Comparison of ENCODE assay signal across 28 cellular contexts in the genomic region with DNA sequence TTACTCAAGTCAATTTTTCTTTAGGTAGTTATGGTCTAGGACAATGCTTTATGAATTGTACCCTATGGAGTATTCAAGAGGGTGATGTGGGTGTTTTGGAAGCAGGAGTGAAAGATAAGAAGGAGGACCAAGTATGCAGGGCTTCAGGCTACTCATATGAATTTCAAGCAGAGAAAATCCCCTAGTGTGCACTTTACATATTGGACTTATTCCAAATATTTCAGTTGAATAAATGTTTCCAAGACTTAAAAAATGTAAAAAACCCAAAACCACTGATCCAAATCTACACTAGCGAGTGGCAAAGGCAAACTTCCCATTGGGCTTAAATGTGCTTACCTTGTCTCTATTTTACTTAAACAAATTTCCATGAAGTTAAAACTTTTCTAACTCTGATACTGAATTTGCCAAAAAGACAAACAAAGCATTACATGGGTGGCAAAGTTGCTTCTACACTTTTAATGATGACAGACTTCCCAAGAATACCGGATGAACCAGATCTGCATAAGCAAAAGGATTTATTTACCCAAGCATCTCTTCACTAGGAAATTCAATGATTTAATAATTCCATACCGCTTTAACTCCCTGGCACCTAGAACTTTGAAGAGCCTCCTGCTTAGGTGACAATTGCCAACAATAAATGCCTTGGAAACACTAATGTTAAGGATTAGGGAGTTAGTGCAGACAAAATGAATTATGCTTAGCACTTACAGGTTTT.
DNase-seq lines count a peak whose midpoint lies in the region; ATAC-seq, FAIRE-seq and TF ChIP-seq lines count a peak whose summit lies in the region.
"Had no signal": no experiment of that assay in that cellular context is flagged by ENCODE, and none has a peak within 500 bp of the region (broad histone marks: within the 10 kb centered on the region; RNA-seq: fewer than 3 reads in every experiment).

No MANE protein-coding gene starts in this region.

- no peaks in the 10 kb centered on the region for H3K27me3 Mint-ChIP-seq in GM23338 (ENCODE audit: insufficient read depth, low read depth, poor library complexity)
- H3K27me3 Mint-ChIP-seq: B cell; CD4-positive, alpha-beta T cell had no signal

- H3K27me3 ChIP-seq in A673 (replicated peaks; ENCODE audit: insufficient read depth, low read depth, low read length, poor library complexity) (no peaks in the 10 kb centered on the region), GM23338 (ENCODE audit: insufficient read depth) (no peaks in the 10 kb centered on the region), PC-3 (ENCODE audit: low read length) (no peaks in the 10 kb centered on the region), sigmoid colon (no peaks in the 10 kb centered on the region)
- H3K27me3 ChIP-seq: BLaER1 treated with 17β-estradiol and CSF1 and Interleukin-3, amounts not matched to agents 10 nM and 100 nM had no signal

- no peaks in the 10 kb centered on the region for H4K20me1 ChIP-seq in GM23338 (replicated peaks; ENCODE audit: insufficient read depth)
- no peaks in the 10 kb centered on the region for H4K20me1 ChIP-seq in PC-3 (ENCODE audit: low read length)
- H4K20me1 ChIP-seq: BLaER1 treated with 17β-estradiol and CSF1 and Interleukin-3, amounts not matched to agents 10 nM and 100 nM had no signal

- no peak for TF ChIP-seq EP300 in sigmoid colon (IDR thresholded peaks at IDR 0.05)

- peak overlapping the region; percentile 24 for H3K27ac ChIP-seq in A673 (ENCODE audit: low read depth, low read length, poor library complexity, severe bottlenecking)
- H3K27ac ChIP-seq in GM23338 (ENCODE audit: low read depth) = no peak overlapping the region
- H3K27ac ChIP-seq in PC-3 (ENCODE audit: low read length) = no peak overlapping the region
- no peak overlapping the region for H3K27ac ChIP-seq in sigmoid colon
- H3K27ac ChIP-seq: BLaER1 treated with 17β-estradiol and CSF1 and Interleukin-3, amounts not matched to agents 10 nM and 100 nM; C4-2B had no signal

- H3K4me1 ChIP-seq in A673 (ENCODE audit: insufficient read depth, low read length, poor library complexity, severe bottlenecking) = peaks cover 43% of the 10 kb centered on the region
- H3K4me1 ChIP-seq in GM23338 (ENCODE audit: insufficient read depth) = no peaks in the 10 kb centered on the region
- H3K4me1 ChIP-seq in PC-3 (ENCODE audit: insufficient read depth, low read length) = no peaks in the 10 kb centered on the region
- H3K4me1 ChIP-seq in sigmoid colon = no peaks in the 10 kb centered on the region
- H3K4me1 ChIP-seq: BLaER1 treated with 17β-estradiol and CSF1 and Interleukin-3, amounts not matched to agents 10 nM and 100 nM; Caco-2 had no signal

- H3K9me2 ChIP-seq in GM23338 (ENCODE audit: insufficient read depth) (no peaks in the 10 kb centered on the region), PC-3 (replicated peaks; ENCODE audit: low read length) (no peaks in the 10 kb centered on the region)

- H3K27ac Mint-ChIP-seq in GM23338 = 0 out of 2 replicates have a peak overlapping the region, but pooled peaks have one; percentile 25
- H3K27ac Mint-ChIP-seq: B cell; CD4-positive, alpha-beta T cell; CD8-positive, alpha-beta T cell had no signal

- no peaks in the 10 kb centered on the region for H3K4me1 Mint-ChIP-seq in GM23338
- H3K4me1 Mint-ChIP-seq: B cell had no signal

- no peak overlapping the region for H3K4me2 ChIP-seq in GM23338
- no peak overlapping the region for H3K4me2 ChIP-seq in PC-3 (ENCODE audit: low read length)
- H3K4me2 ChIP-seq: BLaER1 treated with 17β-estradiol and CSF1 and Interleukin-3, amounts not matched to agents 10 nM and 100 nM had no signal

- H3K9me3 ChIP-seq in A673 (ENCODE audit: low read depth, low read length, poor library complexity, severe bottlenecking) (no peaks in the 10 kb centered on the region), PC-3 (ENCODE audit: low read length) (no peaks in the 10 kb centered on the region), sigmoid colon (no peaks in the 10 kb centered on the region)
- H3K9me3 ChIP-seq: BLaER1 treated with 17β-estradiol and CSF1 and Interleukin-3, amounts not matched to agents 10 nM and 100 nM; Caco-2 had no signal

- DNase-seq in A673 (ENCODE audit: low spot score) = peak; percentile 61
- no peak for DNase-seq in GM23338 (ENCODE audit: low spot score)
- peak; percentile 19 for DNase-seq in PC-3
- DNase-seq in astrocyte of the hippocampus (ENCODE audit: low read depth, low spot score) = peak; percentile 4
- no peak for DNase-seq in sigmoid colon
- DNase-seq in D721Med (ENCODE audit: insufficient read length, low spot score) = no peak
- DNase-seq in frontal cortex (ENCODE audit: low spot score in 2 of 2) = no peak
- DNase-seq: 8988T; AML-193; Caco-2; Calu3; CD4-positive, alpha-beta T cell; CD8-positive, alpha-beta T cell; DMS 273 treated with DMSO at 0.1 percent for 48 hours; DMS153; DMS53; DMS79; DND-41; EL; GDM1 had no signal

- H3K9me3 Mint-ChIP-seq in GM23338 = no peaks in the 10 kb centered on the region; the same call in 2 of the 3 replicates

- no peak overlapping the region for H2AFZ ChIP-seq in GM23338
- H2AFZ ChIP-seq in PC-3 (ENCODE audit: low read length) = no peak overlapping the region

- H3F3A ChIP-seq in GM23338 (replicated peaks; ENCODE audit: low read depth) (no peaks in the 10 kb centered on the region), PC-3 (ENCODE audit: low read length, unreplicated experiment) (no peaks in the 10 kb centered on the region)

- no peaks in the 10 kb centered on the region; the same call in 1 of the 3 replicates for H3K36me3 Mint-ChIP-seq in GM23338 (ENCODE audit: low read depth)
- H3K36me3 Mint-ChIP-seq: CD8-positive, alpha-beta T cell had no signal

- no peak overlapping the region for H3K9ac ChIP-seq in PC-3 (ENCODE audit: low read length)
- H3K9ac ChIP-seq: BLaER1 treated with 17β-estradiol and CSF1 and Interleukin-3, amounts not matched to agents 10 nM and 100 nM had no signal

- no peak for FAIRE-seq in D721Med (lab: Jason Lieb, UNC)
- FAIRE-seq in frontal cortex (lab: Jason Lieb, UNC) = no peak
- FAIRE-seq: A204.1, GM12878, GM12892, GM18507 had no signal

- TF ChIP-seq POLR2A in sigmoid colon (IDR thresholded peaks at IDR 0.05) = no peak

- CTCF ChIA-PET in A673 (lab: Charles Lee) (no interaction called here), PC-3 (lab: Charles Lee) (no interaction called here)

- H3K4me3 ChIP-seq in A673 (ENCODE audit: low read depth, low read length, poor library complexity, severe bottlenecking) = no peak overlapping the region
- no peak overlapping the region for H3K4me3 ChIP-seq in GM23338
- H3K4me3 ChIP-seq in PC-3 (ENCODE audit: low read length) = no peak overlapping the region
- H3K4me3 ChIP-seq in sigmoid colon = no peak overlapping the region
- H3K4me3 ChIP-seq: BLaER1 treated with 17β-estradiol and CSF1 and Interleukin-3, amounts not matched to agents 10 nM and 100 nM; GM12878 had no signal

- WGBS in sigmoid colon, 2 donors = 82% methylated on average over 3 of the region's 3 CpGs

- no peak for TF ChIP-seq CTCF in A673 (conservative IDR thresholded peaks at IDR 0.05; ENCODE audit: low read depth, low read length)
- TF ChIP-seq CTCF in GM23338 (conservative IDR thresholded peaks at IDR 0.05; ENCODE audit: low read depth in 2 of 2) = no peak
- no peak for TF ChIP-seq CTCF in PC-3 (conservative IDR thresholded peaks at IDR 0.05; ENCODE audit: low read depth, low read length)
- TF ChIP-seq CTCF in sigmoid colon (IDR thresholded peaks at IDR 0.05) = no peak
- TF ChIP-seq CTCF in D721Med (IDR thresholded peaks at IDR 0.05; ENCODE audit: insufficient read depth, missing control alignments) = no peak

- POLR2A ChIA-PET in A673 (lab: Charles Lee; ENCODE audit: low non-redundant PET) = no interaction called here
- POLR2A ChIA-PET in PC-3 (lab: Charles Lee; ENCODE audit: unreplicated experiment) = no interaction called here

- no peak overlapping the region for H3K4me3 Mint-ChIP-seq in GM23338
- H3K4me3 Mint-ChIP-seq: B cell; CD4-positive, alpha-beta T cell; CD8-positive, alpha-beta T cell had no signal

- intact Hi-C loops in A673 (cut with micrococcal nuclease; ENCODE audit: unreplicated experiment) (no loop called here), PC-3 (cut with micrococcal nuclease) (no loop called here), sigmoid colon (cut with DNase I) (no loop called here)

- no TSS peak for BruUV-seq in A673 (replicated peaks; lab: Mats Ljungman, UMichigan)
- no TSS peak for BruUV-seq in PC-3 (replicated peaks; lab: Mats Ljungman, UMichigan)

- H3K79me2 ChIP-seq in GM23338 (replicated peaks; ENCODE audit: insufficient read depth) = no peaks in the 10 kb centered on the region
- H3K79me2 ChIP-seq in PC-3 (ENCODE audit: low read length) = no peaks in the 10 kb centered on the region

- ATAC-seq in GM23338 (no peak), PC-3 (no peak), GM21786 (IDR thresholded peaks at IDR 0.05; ENCODE audit: unreplicated experiment) (no peak)
- ATAC-seq: CD8-positive, alpha-beta T cell; GM12878 had no signal

- H3K36me3 ChIP-seq in A673 (ENCODE audit: insufficient read depth, low read length, poor library complexity, severe bottlenecking) = no peaks in the 10 kb centered on the region
- no peaks in the 10 kb centered on the region for H3K36me3 ChIP-seq in GM23338 (ENCODE audit: insufficient read depth)
- no peaks in the 10 kb centered on the region for H3K36me3 ChIP-seq in PC-3 (ENCODE audit: low read depth, low read length)
- H3K36me3 ChIP-seq in sigmoid colon = no peaks in the 10 kb centered on the region
- H3K36me3 ChIP-seq: BLaER1 treated with 17β-estradiol and CSF1 and Interleukin-3, amounts not matched to agents 10 nM and 100 nM had no signal

TF ChIP-seq in GM23338, 12 proteins besides CTCF, POLR2A, EP300 and RAD21 (continues in another document):
- TF ChIP-seq EZH2 (IDR thresholded peaks at IDR 0.05; ENCODE audit: low read depth, unreplicated experiment) = no peak

Comparison
In these comparisons a context has a peak if more than half of its experiments do, and no peak if none do; other contexts are left out.
1. DNase-seq: peak in A673 (single experiment), PC-3 (single experiment) and astrocyte of the hippocampus (single experiment); none in GM23338 (single experiment), sigmoid colon (single experiment), D721Med (single experiment) and frontal cortex (0 of 2).